ENCODE assay signal across 25 cellular contexts in genomic region chr12:83216230-83216629, GRCh38.
"Had no signal": no experiment of that assay in that cellular context is flagged by ENCODE, and none has a peak within 500 bp of the region (broad histone marks: within the 10 kb centered on the region; RNA-seq: fewer than 3 reads in every experiment).

No MANE protein-coding gene starts in this region.

- H3K9me3 ChIP-seq: left ventricle myocardium inferior, ovary, right atrium auricular region, right lobe of liver, stomach, testis, thyroid gland, transverse colon, upper lobe of left lung, vagina had no signal

- H3K27me3 Mint-ChIP-seq: naive B cell; progenitor cell of endocrine pancreas; stimulated activated memory B cell treated with anti-CD40 and anti-IgM and Interleukin-4, amounts not matched to agents 10 μg/mL and 1 μg/mL and 100 μg/mL, for 72 hours had no signal

- DNase-seq: islet precursor cell; left ventricle myocardium inferior; mesendoderm; naive B cell; natural killer cell; nephron progenitor cell; ovary; right lobe of liver; stimulated activated CD4-positive, alpha-beta T cell treated with anti-CD3 and anti-CD28 coated beads, Interleukin-1b, Interleukin-23, amount 100 ng/mL, for 48 hours; stimulated activated CD4-positive, alpha-beta T cell treated with anti-CD3 and anti-CD28 coated beads, Interleukin-2, amount 100 ng/mL, for 48 hours; stimulated activated CD4-positive, alpha-beta T cell treated with anti-CD3 and anti-CD28 coated beads, Interleukin-4, amount 100 ng/mL, for 4 hours; stimulated activated CD8-positive, alpha-beta memory T cell treated with anti-CD3 and anti-CD28 coated beads, Interleukin-4, amount 100 ng/mL, for 48 hours; stimulated activated naive CD4-positive, alpha-beta T cell treated with Interleukin-2 at 50 U/mL for 16 hours; stomach; testis; thyroid gland; transverse colon; upper lobe of left lung had no signal

- H3K36me3 ChIP-seq: left ventricle myocardium inferior, ovary, right atrium auricular region, right lobe of liver, stomach, thyroid gland, transverse colon, upper lobe of left lung, vagina had no signal

- H3K27ac Mint-ChIP-seq: mesothelial cell of epicardium; naive B cell; natural killer cell; nephron progenitor cell; progenitor cell of endocrine pancreas; stimulated activated memory B cell treated with anti-CD40 and anti-IgM and Interleukin-4, amounts not matched to agents 10 μg/mL and 1 μg/mL and 100 μg/mL, for 72 hours had no signal

- H3K4me1 Mint-ChIP-seq: mesothelial cell of epicardium; naive B cell; natural killer cell; nephron progenitor cell; stimulated activated memory B cell treated with anti-CD40 and anti-IgM and Interleukin-4, amounts not matched to agents 10 μg/mL and 1 μg/mL and 100 μg/mL, for 72 hours had no signal

- H3K9me3 Mint-ChIP-seq: mesothelial cell of epicardium, nephron progenitor cell had no signal

- H3K4me2 ChIP-seq: smooth muscle cell had no signal

- H3K27me3 ChIP-seq: ovary, right atrium auricular region, right lobe of liver, stomach, testis, thyroid gland, transverse colon, upper lobe of left lung, vagina had no signal

- H3K4me3 Mint-ChIP-seq: mesothelial cell of epicardium; naive B cell; natural killer cell; nephron progenitor cell; stimulated activated memory B cell treated with anti-CD40 and anti-IgM and Interleukin-4, amounts not matched to agents 10 μg/mL and 1 μg/mL and 100 μg/mL, for 72 hours had no signal

- H3K27ac ChIP-seq: left ventricle myocardium inferior, ovary, right atrium auricular region, right lobe of liver, stomach, testis, thyroid gland, transverse colon, upper lobe of left lung, vagina had no signal

- H3K4me3 ChIP-seq: left ventricle myocardium inferior, lung, ovary, right atrium auricular region, right lobe of liver, smooth muscle cell, stomach, testis, thyroid gland, transverse colon, upper lobe of left lung, vagina had no signal

- H3K4me1 ChIP-seq: left ventricle myocardium inferior, right atrium auricular region, right lobe of liver, stomach, thyroid gland, transverse colon, upper lobe of left lung, vagina had no signal

- ATAC-seq: natural killer cell; right lobe of liver; stimulated activated memory B cell treated with anti-CD40 and anti-IgM and Interleukin-4, amounts not matched to agents 10 μg/mL and 1 μg/mL and 100 μg/mL, for 72 hours had no signal
